In genomic region chr2:99337164-99337930, GRCh38 we compare ENCODE assay signal across 8 cellular contexts. TPM values are rescaled to one million over a fixed set of nuclear protein-coding genes. Genes with fewer than 3 reads are reported as not detected.
DNase-seq lines count a peak whose midpoint lies in the region; ATAC-seq, FAIRE-seq and TF ChIP-seq lines count a peak whose summit lies in the region.

TSS of gene EIF5B (plus strand) at chr2:99337389. CDS start at chr2:99337555, 166 bp downstream.

- ATAC-seq in HG03432 (IDR thresholded peaks at IDR 0.05; ENCODE audit: unreplicated experiment), result peak; percentile 71

- intact Hi-C loops in kidney (cut with DNase I), result no loop called here

- no peak for FAIRE-seq in kidney (lab: Jason Lieb, UNC)

- TF ChIP-seq POLR2A in GM19193 (IDR thresholded peaks at IDR 0.05; ENCODE audit: extremely low read depth, insufficient read depth, insufficient read length), result peak; percentile 92

- no peaks in the 10 kb centered on the region for H3K9me3 ChIP-seq in kidney (ENCODE audit: control insufficient read depth in 1 of 2, low read length in 2 of 2)

- DNase-seq in BJ (ENCODE audit: low read depth), result peak; percentile 80
- peak; percentile 89 for DNase-seq in NCI-H446 treated with DMSO at 0.1 percent for 48 hours (lab: John Stamatoyannopoulos, UW)
- DNase-seq in activated CD4-positive, CD25-positive, alpha-beta regulatory T cell treated with anti-CD3 and anti-CD28 coated beads, Interleukin-2, amount 50 U/mL, for 72 hours, result peak; percentile 91
- peak; percentile 93 for DNase-seq in cerebellum (ENCODE audit: low spot score)
- peak; percentile 99 for DNase-seq in kidney
- DNase-seq in stimulated activated CD4-positive, alpha-beta T cell treated with anti-CD3 and anti-CD28 coated beads, Interleukin-15, amount 100 ng/mL, for 1 hour (ENCODE audit: low read depth in 1 of 2, low spot score in 1 of 2), result peak; percentile 83 to 86

- CTCF ChIA-PET in BJ (lab: Yijun Ruan, JAX), result interaction anchor here (0.5 to 3.9 kb wide), 24 partner anchors 10 to 923 kb away, joined by 3 to 16 read pairs (median 4); partner anchors contain the start of genes LIPT1, MITD1, MRPL30 and REV1

- POLR2A ChIA-PET in BJ (lab: Charles Lee), result no interaction called here

- peaks cover 1% of the 10 kb centered on the region; the same call in 1 of the 2 replicates for H3K36me3 ChIP-seq in BJ (ENCODE audit: control insufficient read depth, insufficient read depth, low read length)
- peaks cover 0 to 5% of the 10 kb centered on the region in 2 donors for H3K36me3 ChIP-seq in kidney (ENCODE audit: control insufficient read depth in 1 of 2, insufficient read depth in 2 of 2, low read length in 2 of 2)

- H3K27me3 ChIP-seq in BJ (ENCODE audit: control insufficient read depth, insufficient read depth, low read length), result no peaks in the 10 kb centered on the region

- peaks cover 6 to 19% of the 10 kb centered on the region in 2 donors for H3K4me1 ChIP-seq in kidney (ENCODE audit: control insufficient read depth in 1 of 2, insufficient read depth in 1 of 2, low read depth in 1 of 2, low read length in 2 of 2)

- peak within 1 kb of the TSS; percentile 75 to 98 for H3K27ac ChIP-seq in kidney (ENCODE audit: low read depth in 2 of 2, low read length in 2 of 2)

- TF ChIP-seq CTCF in BJ (IDR thresholded peaks at IDR 0.05; ENCODE audit: insufficient read depth, low read depth, low read length), result peak; percentile 87
- TF ChIP-seq CTCF in kidney (IDR thresholded peaks at IDR 0.05; ENCODE audit: borderline replicate concordance, extremely low read depth, insufficient read depth), result peak; percentile 61

- H3K9ac ChIP-seq in kidney (ENCODE audit: low read length in 2 of 2), result peak within 1 kb of the TSS; percentile 90 to 97

- H3K4me3 ChIP-seq in BJ (ENCODE audit: low read depth, low read length) (peak within 1 kb of the TSS; percentile 97), kidney (ENCODE audit: low read length in 2 of 2) (peak within 1 kb of the TSS; percentile 89 to 99)

RNA-seq across cellular contexts. Expression of gene EIF5B, which starts in this region (rescaled TPM):
- polyA plus RNA-seq in BJ (2011; rRNA removed) (4.8 and 12.1 TPM in 2 replicates), kidney (ENCODE audit: insufficient read depth, low read depth, low replicate concordance) (36.9 TPM)
- 12.7 and 18.9 TPM in 2 replicates for polyA minus RNA-seq in BJ (2011; rRNA and poly(A)+ RNA removed)
- total RNA-seq in cerebellum (20.5 TPM), kidney (39.7 TPM)

Comparison
In these comparisons a context has a peak if more than half of its experiments do, and no peak if none do; other contexts are left out.
1. Peak in every context shown above with its lines: DNase-seq, ATAC-seq, H3K4me3 ChIP-seq and H3K27ac ChIP-seq.